32 cellular contexts compared by ENCODE assay signal in genomic region chr3:195200010-195200822, GRCh38.
DNase-seq lines count a peak whose midpoint lies in the region; ATAC-seq, FAIRE-seq and TF ChIP-seq lines count a peak whose summit lies in the region.
"Had no signal": no experiment of that assay in that cellular context is flagged by ENCODE, and none has a peak within 500 bp of the region (broad histone marks: within the 10 kb centered on the region; RNA-seq: fewer than 3 reads in every experiment).

No MANE protein-coding gene starts in this region.

- no peaks in the 10 kb centered on the region for H3K9me3 Mint-ChIP-seq in activated CD4-positive, alpha-beta memory T cell treated with anti-CD3 and anti-CD28 coated beads, Interleukin-2, amount 10 ng/mL, durations not matched to agents 7 days and 5 days
- H3K9me3 Mint-ChIP-seq in WTC11, result no peaks in the 10 kb centered on the region
- H3K9me3 Mint-ChIP-seq: dendritic cell treated with granulocyte-macrophage colony-stimulating factor and Interleukin-4, amounts not matched to agents 40 ng/mL and 50 ng/mL, for 4 days; natural killer cell treated with Interleukin-12 subunit alpha and Interleukin-12 subunit beta and Interleukin-15 and Interleukin-18, amount 100 ng/mL, for 72 hours; stimulated activated memory B cell treated with anti-CD40 and anti-IgM and Interleukin-4, amounts not matched to agents 10 μg/mL and 1 μg/mL and 100 μg/mL, for 72 hours had no signal

- H3K27me3 Mint-ChIP-seq in activated CD4-positive, alpha-beta memory T cell treated with anti-CD3 and anti-CD28 coated beads, Interleukin-2, amount 10 ng/mL, durations not matched to agents 7 days and 5 days, result no peaks in the 10 kb centered on the region
- no peaks in the 10 kb centered on the region for H3K27me3 Mint-ChIP-seq in WTC11 (ENCODE audit: low read depth)
- H3K27me3 Mint-ChIP-seq: activated CD4-positive, alpha-beta T cell treated with anti-CD3 and anti-CD28 coated beads for 36 hours; CD4-positive, alpha-beta memory T cell; dendritic cell treated with granulocyte-macrophage colony-stimulating factor and Interleukin-4, amounts not matched to agents 40 ng/mL and 50 ng/mL, for 4 days; natural killer cell treated with Interleukin-12 subunit alpha and Interleukin-12 subunit beta and Interleukin-15 and Interleukin-18, amount 100 ng/mL, for 72 hours; stimulated activated memory B cell treated with anti-CD40 and anti-IgM and Interleukin-4, amounts not matched to agents 10 μg/mL and 1 μg/mL and 100 μg/mL, for 72 hours had no signal

- no peak for FAIRE-seq in D721Med (lab: Jason Lieb, UNC)
- FAIRE-seq: GM12878, kidney had no signal

- DNase-seq in EH (ENCODE audit: low read depth) (peak; percentile 50), MG63 (peak; percentile 77), fibroblast of the aortic adventitia (ENCODE audit: low read depth) (peak; percentile 49), renal cortical epithelial cell (ENCODE audit: low read depth) (peak; percentile 45), D721Med (ENCODE audit: insufficient read length, low spot score) (no peak), T-helper 9 cell (no peak), WTC11 (ENCODE audit: low spot score) (no peak)
- DNase-seq in activated CD4-positive, alpha-beta memory T cell treated with anti-CD3 and anti-CD28 coated beads, Interleukin-2, amount 10 ng/mL, durations not matched to agents 7 days and 5 days, result no peak
- DNase-seq: activated CD4-positive, alpha-beta T cell treated with anti-CD3 and anti-CD28 coated beads for 36 hours; activated CD8-positive, alpha-beta T cell treated with anti-CD3 and anti-CD28 coated beads, Interleukin-2, amount 10 ng/mL, durations not matched to agents 7 days and 5 days; activated gamma-delta T cell treated with Interleukin-2 at 50 U/mL for 16 hours; activated T-cell treated with anti-CD3 and anti-CD28 coated beads for 4 hours; CD4-positive, alpha-beta memory T cell; foreskin melanocyte; mucosa of descending colon; NCI-H1694; NCI-H446; NCI-H748 treated with DMSO at 0.1 percent for 48 hours; occipital lobe; psoas muscle; SHP77 treated with DMSO at 0.1 percent for 48 hours; T-helper 2 cell had no signal

- CTCF ChIA-PET in activated CD4-positive, alpha-beta memory T cell treated with anti-CD3 and anti-CD28 coated beads, Interleukin-2, amount 10 ng/mL, durations not matched to agents 7 days and 5 days (lab: Charles Lee), result interaction anchor here (1.0 kb wide), 1 partner anchor 93 kb away, joined by 3 read pairs; no protein-coding TSS in a partner anchor
- CTCF ChIA-PET in WTC11 (lab: Charles Lee), result interaction anchor here (1.0 kb wide), 1 partner anchor 94 kb away, joined by 3 read pairs; no protein-coding TSS in a partner anchor

- peaks cover under 1% of the 10 kb centered on the region for H3K4me1 Mint-ChIP-seq in activated CD4-positive, alpha-beta memory T cell treated with anti-CD3 and anti-CD28 coated beads, Interleukin-2, amount 10 ng/mL, durations not matched to agents 7 days and 5 days
- H3K4me1 Mint-ChIP-seq in WTC11, result peaks cover 26% of the 10 kb centered on the region

- no peaks in the 10 kb centered on the region for H3K9me3 ChIP-seq in MG63
- H3K9me3 ChIP-seq: esophagus muscularis mucosa, HAP-1, mucosa of descending colon, psoas muscle, uterus had no signal

- TF ChIP-seq CTCF in fibroblast of the aortic adventitia (IDR thresholded peaks at IDR 0.05; ENCODE audit: insufficient read depth, low read length) (no peak), D721Med (IDR thresholded peaks at IDR 0.05; ENCODE audit: insufficient read depth, missing control alignments) (no peak), WTC11 (IDR thresholded peaks at IDR 0.05) (no peak)

- H3K4me3 ChIP-seq in MG63 (no peak overlapping the region), fibroblast of the aortic adventitia (ENCODE audit: low read depth, low read length) (no peak overlapping the region)
- H3K4me3 ChIP-seq: esophagus muscularis mucosa, GM12878, HAP-1, lung, mucosa of descending colon, psoas muscle, uterus had no signal

- POLR2A ChIA-PET in activated CD4-positive, alpha-beta memory T cell treated with anti-CD3 and anti-CD28 coated beads, Interleukin-2, amount 10 ng/mL, durations not matched to agents 7 days and 5 days (lab: Charles Lee), result no interaction called here
- POLR2A ChIA-PET in WTC11 (lab: Charles Lee), result no interaction called here

- no peaks in the 10 kb centered on the region for H3K27me3 ChIP-seq in MG63
- H3K27me3 ChIP-seq: esophagus muscularis mucosa, uterus had no signal

- H3K36me3 Mint-ChIP-seq in activated CD4-positive, alpha-beta memory T cell treated with anti-CD3 and anti-CD28 coated beads, Interleukin-2, amount 10 ng/mL, durations not matched to agents 7 days and 5 days (ENCODE audit: low read depth), result no peaks in the 10 kb centered on the region
- H3K36me3 Mint-ChIP-seq in WTC11, result no peaks in the 10 kb centered on the region
- H3K36me3 Mint-ChIP-seq: CD4-positive, alpha-beta memory T cell; natural killer cell treated with Interleukin-12 subunit alpha and Interleukin-12 subunit beta and Interleukin-15 and Interleukin-18, amount 100 ng/mL, for 72 hours had no signal

- no peak for ATAC-seq in WTC11
- ATAC-seq: activated CD4-positive, alpha-beta T cell treated with anti-CD3 and anti-CD28 coated beads for 36 hours; activated CD8-positive, alpha-beta T cell treated with anti-CD3 and anti-CD28 coated beads, Interleukin-2, amount 10 ng/mL, durations not matched to agents 7 days and 5 days; GM12878; mucosa of descending colon; natural killer cell treated with Interleukin-12 subunit alpha and Interleukin-12 subunit beta and Interleukin-15 and Interleukin-18, amount 100 ng/mL, for 72 hours; Panc1; psoas muscle; stimulated activated memory B cell treated with anti-CD40 and anti-IgM and Interleukin-4, amounts not matched to agents 10 μg/mL and 1 μg/mL and 100 μg/mL, for 72 hours had no signal

- H3K27ac Mint-ChIP-seq in activated CD4-positive, alpha-beta memory T cell treated with anti-CD3 and anti-CD28 coated beads, Interleukin-2, amount 10 ng/mL, durations not matched to agents 7 days and 5 days, result no peak overlapping the region
- H3K27ac Mint-ChIP-seq in WTC11, result no peak overlapping the region
- H3K27ac Mint-ChIP-seq: activated CD4-positive, alpha-beta T cell treated with anti-CD3 and anti-CD28 coated beads for 36 hours; activated CD8-positive, alpha-beta T cell treated with anti-CD3 and anti-CD28 coated beads, Interleukin-2, amount 10 ng/mL, durations not matched to agents 7 days and 5 days; CD4-positive, alpha-beta memory T cell; dendritic cell treated with granulocyte-macrophage colony-stimulating factor and Interleukin-4, amounts not matched to agents 40 ng/mL and 50 ng/mL, for 4 days; stimulated activated memory B cell treated with anti-CD40 and anti-IgM and Interleukin-4, amounts not matched to agents 10 μg/mL and 1 μg/mL and 100 μg/mL, for 72 hours had no signal

- no peak overlapping the region for H3K4me3 Mint-ChIP-seq in activated CD4-positive, alpha-beta memory T cell treated with anti-CD3 and anti-CD28 coated beads, Interleukin-2, amount 10 ng/mL, durations not matched to agents 7 days and 5 days
- no peak overlapping the region for H3K4me3 Mint-ChIP-seq in WTC11
- H3K4me3 Mint-ChIP-seq: activated CD4-positive, alpha-beta T cell treated with anti-CD3 and anti-CD28 coated beads for 36 hours; activated CD8-positive, alpha-beta T cell treated with anti-CD3 and anti-CD28 coated beads, Interleukin-2, amount 10 ng/mL, durations not matched to agents 7 days and 5 days; CD4-positive, alpha-beta memory T cell; dendritic cell treated with granulocyte-macrophage colony-stimulating factor and Interleukin-4, amounts not matched to agents 40 ng/mL and 50 ng/mL, for 4 days; natural killer cell treated with Interleukin-12 subunit alpha and Interleukin-12 subunit beta and Interleukin-15 and Interleukin-18, amount 100 ng/mL, for 72 hours; stimulated activated memory B cell treated with anti-CD40 and anti-IgM and Interleukin-4, amounts not matched to agents 10 μg/mL and 1 μg/mL and 100 μg/mL, for 72 hours had no signal

- 0 out of 2 replicates have a peak, but pooled peaks cover 2% of the 10 kb centered on the region for H3K36me3 ChIP-seq in MG63
- H3K36me3 ChIP-seq: esophagus muscularis mucosa, HAP-1, uterus had no signal

TF ChIP-seq in WTC11, 78 proteins besides CTCF, POLR2A, EP300 and RAD21:
- TF ChIP-seq ZNF396 (CRISPR knock-in tag; IDR thresholded peaks at IDR 0.05; ENCODE audit: borderline replicate concordance) (no peak), CREM (CRISPR knock-in tag; IDR thresholded peaks at IDR 0.05) (no peak), ETV6 (CRISPR knock-in tag; IDR thresholded peaks at IDR 0.05) (no peak), ZNF281 (CRISPR knock-in tag; IDR thresholded peaks at IDR 0.05) (no peak), ZNF121 (CRISPR knock-in tag; IDR thresholded peaks at IDR 0.05) (no peak), CDX4 (CRISPR knock-in tag; IDR thresholded peaks at IDR 0.05; ENCODE audit: borderline replicate concordance) (no peak), ZNF416 (CRISPR knock-in tag; IDR thresholded peaks at IDR 0.05) (no peak), ZNF423 (CRISPR knock-in tag; IDR thresholded peaks at IDR 0.05) (no peak), GABPB1 (CRISPR knock-in tag; IDR thresholded peaks at IDR 0.05) (no peak)

Comparison
In these comparisons a context has a peak if more than half of its experiments do, and no peak if none do; other contexts are left out.
1. DNase-seq: peak in EH (single experiment), MG63 (single experiment), fibroblast of the aortic adventitia (single experiment) and renal cortical epithelial cell (single experiment); none in activated CD4-positive, alpha-beta memory T cell treated with anti-CD3 and anti-CD28 coated beads, Interleukin-2, amount 10 ng/mL, durations not matched to agents 7 days and 5 days (single experiment), D721Med (single experiment), T-helper 9 cell (single experiment) and WTC11 (single experiment).